12 cellular contexts compared by ENCODE assay signal in the genomic region with DNA sequence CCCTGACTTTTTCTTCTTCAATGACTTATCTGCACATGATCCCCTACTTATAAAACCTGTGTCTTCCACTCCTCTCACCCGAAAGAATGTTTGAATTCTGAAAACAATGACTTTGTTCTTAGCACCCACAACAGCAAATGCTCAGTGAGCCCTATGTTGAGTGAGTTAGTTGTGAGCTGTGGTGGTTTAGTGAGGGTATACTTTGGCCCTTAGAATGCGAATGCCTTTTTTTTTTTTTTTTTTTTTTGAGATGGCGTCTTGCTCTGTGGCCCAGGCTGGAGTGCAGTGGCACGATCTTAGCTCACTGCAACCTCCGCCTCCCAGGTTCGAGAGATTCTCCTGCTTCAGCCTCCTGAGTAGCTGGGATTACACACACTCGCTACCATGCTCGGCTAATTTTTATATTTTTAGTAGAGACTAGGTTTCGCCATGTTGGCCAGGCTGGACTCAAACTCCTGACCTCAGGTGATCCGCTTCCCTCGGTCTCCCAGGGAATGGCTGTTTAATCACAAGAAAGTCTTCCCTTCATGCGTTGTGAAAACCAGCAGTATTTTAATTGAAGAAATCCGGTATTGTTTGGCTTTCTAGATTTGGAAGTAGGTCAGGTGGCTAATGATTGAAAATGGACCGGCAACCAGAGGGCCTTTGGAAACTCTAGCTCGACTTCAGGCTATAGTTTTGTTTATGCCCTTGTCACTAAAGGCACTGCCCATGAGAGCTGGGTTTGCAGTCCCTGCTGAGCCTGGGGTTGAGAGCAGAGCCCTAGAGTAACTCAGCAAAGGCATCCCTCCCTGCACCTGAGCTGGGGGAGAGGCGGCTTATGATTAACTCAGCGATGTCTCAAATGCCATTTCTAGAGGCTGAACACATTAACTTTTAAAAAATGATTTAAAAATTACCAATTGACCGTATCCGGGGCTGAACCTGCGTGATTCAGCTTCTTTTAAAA. TPM values are rescaled to one million over a fixed set of nuclear protein-coding genes. Genes with fewer than 3 reads are reported as not detected.
A peak's percentile ranks its signal among the peaks of the same experiment; 100 is the strongest.
DNase-seq lines count a peak whose midpoint lies in the region; ATAC-seq and TF ChIP-seq lines count a peak whose summit lies in the region.
"Had no signal": no experiment of that assay in that cellular context is flagged by ENCODE, and none has a peak within 500 bp of the region (broad histone marks: within the 10 kb centered on the region; RNA-seq: fewer than 3 reads in every experiment).

No MANE protein-coding gene starts in this region.

- DNase-seq in activated T-cell treated with anti-CD3 and anti-CD28 coated beads, Interleukin-2, amount 50 U/mL, for 4 hours, result no peak
- no peak for DNase-seq in activated T-cell treated with anti-CD3 and anti-CD28 coated beads for 4 hours
- DNase-seq in lower lobe of right lung, result no peak
- no peak for DNase-seq in tibial artery
- DNase-seq in RWPE1 (ENCODE audit: low spot score), result no peak
- DNase-seq: colonic mucosa, MV-4-11 had no signal

- H3K27ac Mint-ChIP-seq in activated T-helper 17 cell treated with anti-CD3 and anti-CD28 coated beads, Interleukin-2, amount 50 U/mL, for 72 hours, result peak overlapping the region; percentile 93
- H3K27ac Mint-ChIP-seq: activated T-helper 1 cell treated with anti-CD3 and anti-CD28 coated beads, Interleukin-12 subunit alpha, Interleukin-12 subunit beta, Interleukin-2, Interleukin-4 antibody, amounts not matched to agents 30 ng/mL and 10 ng/mL and 1 ng/mL, durations not matched to agents 14 hours and 24 hours and 36 hours had no signal

- intact Hi-C loops in lower lobe of right lung (cut with DNase I) (no loop called here), tibial artery (cut with DNase I; ENCODE audit: low total_unique reads) (no loop called here)

- H3K4me1 ChIP-seq in lower lobe of right lung, result peaks cover 63% of the 10 kb centered on the region
- peaks cover 0 to 32% (median 13%) of the 10 kb centered on the region in 4 donors for H3K4me1 ChIP-seq in tibial artery

- CTCF ChIA-PET in RWPE1 (lab: Yijun Ruan, JAX), result interaction anchor here (0.6 to 2.1 kb wide), 2 partner anchors 12 to 1495 kb away, joined by 5 to 6 read pairs; no protein-coding TSS in a partner anchor

- TF ChIP-seq CTCF in lower lobe of right lung (IDR thresholded peaks at IDR 0.05) (no peak), tibial artery (IDR thresholded peaks at IDR 0.05) (no peak), RWPE1 (conservative IDR thresholded peaks at IDR 0.05; ENCODE audit: low read depth) (no peak)

- H3K4me1 Mint-ChIP-seq in activated T-cell treated with anti-CD3 and anti-CD28 coated beads, Interleukin-2, amount 50 U/mL, for 4 hours (ENCODE audit: low read depth), result peaks cover 44% of the 10 kb centered on the region
- H3K4me1 Mint-ChIP-seq in activated T-helper 17 cell treated with anti-CD3 and anti-CD28 coated beads, Interleukin-2, amount 50 U/mL, for 72 hours, result peaks cover 11% of the 10 kb centered on the region

- H3K27me3 Mint-ChIP-seq in activated T-cell treated with anti-CD3 and anti-CD28 coated beads, Interleukin-2, amount 50 U/mL, for 4 hours (ENCODE audit: low read depth), result no peaks in the 10 kb centered on the region
- no peaks in the 10 kb centered on the region for H3K27me3 Mint-ChIP-seq in activated T-helper 17 cell treated with anti-CD3 and anti-CD28 coated beads, Interleukin-2, amount 50 U/mL, for 72 hours
- H3K27me3 Mint-ChIP-seq: stimulated activated naive CD8-positive, alpha-beta T cell treated with anti-CD3 and anti-CD28 coated beads, Interleukin-15, Interleukin-2, amounts not matched to agents 100 ng/mL and 50 ng/mL, for 24 hours had no signal

- H3K4me3 ChIP-seq in lower lobe of right lung, result no peak overlapping the region
- H3K4me3 ChIP-seq in tibial artery, result no peak overlapping the region
- H3K4me3 ChIP-seq: colonic mucosa had no signal

- H3K27me3 ChIP-seq in lower lobe of right lung (ENCODE audit: low read depth) (no peaks in the 10 kb centered on the region), tibial artery (no peaks in the 10 kb centered on the region)
- H3K27me3 ChIP-seq: colonic mucosa had no signal

- POLR2A ChIA-PET in RWPE1 (lab: Yijun Ruan, JAX; ENCODE audit: low non-redundant PET), result interaction anchor here (0.6 kb wide), 1 partner anchor 41 kb away, joined by 9 read pairs; no protein-coding TSS in a partner anchor

- H3K36me3 ChIP-seq in lower lobe of right lung (no peaks in the 10 kb centered on the region), tibial artery (no peaks in the 10 kb centered on the region)
- H3K36me3 ChIP-seq: colonic mucosa had no signal

- H3K27ac ChIP-seq in lower lobe of right lung (peak overlapping the region; percentile 86), tibial artery (peak overlapping the region; percentile 37 to 56), RWPE1 (no peak overlapping the region)
- H3K27ac ChIP-seq: colonic mucosa had no signal

- H3K9me3 ChIP-seq in lower lobe of right lung, result no peaks in the 10 kb centered on the region
- H3K9me3 ChIP-seq in tibial artery, result no peaks in the 10 kb centered on the region
- H3K9me3 ChIP-seq: colonic mucosa had no signal

- H3K9me3 Mint-ChIP-seq in activated T-cell treated with anti-CD3 and anti-CD28 coated beads, Interleukin-2, amount 50 U/mL, for 4 hours, result no peaks in the 10 kb centered on the region
- no peaks in the 10 kb centered on the region for H3K9me3 Mint-ChIP-seq in activated T-helper 17 cell treated with anti-CD3 and anti-CD28 coated beads, Interleukin-2, amount 50 U/mL, for 72 hours
- H3K9me3 Mint-ChIP-seq: activated T-helper 1 cell treated with anti-CD3 and anti-CD28 coated beads, Interleukin-12 subunit alpha, Interleukin-12 subunit beta, Interleukin-2, Interleukin-4 antibody, amounts not matched to agents 30 ng/mL and 10 ng/mL and 1 ng/mL, durations not matched to agents 14 hours and 24 hours and 36 hours; stimulated activated naive CD8-positive, alpha-beta T cell treated with anti-CD3 and anti-CD28 coated beads, Interleukin-15, Interleukin-2, amounts not matched to agents 100 ng/mL and 50 ng/mL, for 24 hours had no signal

- peak overlapping the region; percentile 45 for H3K4me3 Mint-ChIP-seq in activated T-cell treated with anti-CD3 and anti-CD28 coated beads, Interleukin-2, amount 50 U/mL, for 4 hours
- peak overlapping the region; percentile 88 for H3K4me3 Mint-ChIP-seq in activated T-helper 17 cell treated with anti-CD3 and anti-CD28 coated beads, Interleukin-2, amount 50 U/mL, for 72 hours

- H3K36me3 Mint-ChIP-seq in activated T-cell treated with anti-CD3 and anti-CD28 coated beads, Interleukin-2, amount 50 U/mL, for 4 hours (ENCODE audit: insufficient read depth), result peaks cover 2% of the 10 kb centered on the region
- H3K36me3 Mint-ChIP-seq in activated T-helper 17 cell treated with anti-CD3 and anti-CD28 coated beads, Interleukin-2, amount 50 U/mL, for 72 hours (ENCODE audit: low read depth), result no peaks in the 10 kb centered on the region

- no peak for ATAC-seq in activated T-cell treated with anti-CD3 and anti-CD28 coated beads, Interleukin-2, amount 50 U/mL, for 4 hours
- no peak for ATAC-seq in activated T-helper 17 cell treated with anti-CD3 and anti-CD28 coated beads, Interleukin-2, amount 50 U/mL, for 72 hours (replicated peaks)
- ATAC-seq in lower lobe of right lung (peak in 1 of 2 donors; percentile 11), GM18909 (IDR thresholded peaks at IDR 0.05; ENCODE audit: poor library complexity, unreplicated experiment) (no peak), HG02885 (IDR thresholded peaks at IDR 0.05; ENCODE audit: poor library complexity, unreplicated experiment) (no peak)

RNA-seq across cellular contexts. Expression of a gene that starts 41.3 kb away (rescaled TPM):
- total RNA-seq in activated T-cell treated with anti-CD3 and anti-CD28 coated beads, Interleukin-2, amount 50 U/mL, for 4 hours, result 10 to 100 TPM; 18.6 to 21.6 (median 20.7) TPM
- 10 to 100 TPM; 12.0 to 13.8 TPM for total RNA-seq in activated T-helper 17 cell treated with anti-CD3 and anti-CD28 coated beads, Interleukin-2, amount 50 U/mL, for 72 hours
- 118 TPM for total RNA-seq in lower lobe of right lung
